In the genomic region with DNA sequence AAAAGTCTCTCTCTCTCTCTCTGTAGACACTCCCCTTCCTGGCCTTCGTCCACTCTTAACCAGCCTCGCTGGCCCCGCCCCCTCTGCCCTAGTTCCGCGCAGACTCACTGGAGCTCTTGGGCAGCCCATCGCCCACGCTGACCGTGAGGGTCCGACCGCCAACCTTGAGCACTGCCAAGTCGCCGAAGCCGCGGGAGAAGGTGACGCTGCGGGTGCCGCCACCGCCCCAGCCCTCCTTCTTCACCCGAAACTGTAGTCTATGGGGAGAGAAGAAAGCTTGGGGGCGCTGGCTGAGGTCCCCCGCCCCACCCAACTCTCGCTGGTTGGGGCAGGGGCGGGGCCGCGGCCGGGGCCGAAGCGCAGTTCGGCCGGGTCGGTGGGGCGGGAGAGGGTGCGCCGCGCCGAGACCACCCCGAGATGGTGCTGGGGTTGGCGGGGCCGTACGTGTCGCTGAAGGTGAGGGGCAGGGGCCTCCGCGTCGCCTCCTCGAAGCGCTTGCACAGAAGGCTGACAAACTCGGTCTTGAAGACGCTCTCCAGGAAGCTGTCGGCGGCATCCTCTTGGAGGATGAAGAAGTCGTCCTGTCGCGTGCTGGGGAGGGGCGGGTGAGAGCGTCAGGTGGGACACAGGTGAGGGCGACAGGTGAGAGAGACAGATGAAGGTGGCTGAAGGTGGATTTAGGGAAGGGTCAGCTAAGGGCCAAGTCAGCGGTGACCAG, we compare ENCODE assay signal across 7 cellular contexts. TPM values are rescaled to one million over a fixed set of nuclear protein-coding genes. Genes with fewer than 3 reads are reported as not detected.
DNase-seq lines count a peak whose midpoint lies in the region; ATAC-seq and TF ChIP-seq lines count a peak whose summit lies in the region.

No MANE protein-coding gene starts in this region.

- no peak overlapping the region for H2BK5ac ChIP-seq in mesenchymal stem cell (ENCODE audit: low read depth, low read length, poor library complexity, severe bottlenecking)

- H2BK12ac ChIP-seq in mesenchymal stem cell (ENCODE audit: low read length in 2 of 2), result peak overlapping the region in 1 of 2 experiments; percentile 45

- H3K27me3 ChIP-seq in Peyer's patch (no peaks in the 10 kb centered on the region), mesenchymal stem cell (ENCODE audit: control insufficient read depth in 1 of 2, insufficient read depth in 1 of 2, low read length in 2 of 2) (no peaks in the 10 kb centered on the region), tibial artery (no peaks in the 10 kb centered on the region)

- H2AFZ ChIP-seq in mesenchymal stem cell (ENCODE audit: low read depth, low read length), result peak overlapping the region; percentile 48

- peak overlapping the region; percentile 60 for H2BK15ac ChIP-seq in mesenchymal stem cell (ENCODE audit: low read depth, poor library complexity, severe bottlenecking)

- ATAC-seq in GM21825 (IDR thresholded peaks at IDR 0.05; ENCODE audit: unreplicated experiment), result no peak

- H3K79me1 ChIP-seq in mesenchymal stem cell (replicated peaks; ENCODE audit: low read length, poor library complexity, severe bottlenecking), result peaks cover 24% of the 10 kb centered on the region

- H3K9me3 ChIP-seq in Peyer's patch, result no peaks in the 10 kb centered on the region
- no peaks in the 10 kb centered on the region for H3K9me3 ChIP-seq in mesenchymal stem cell (ENCODE audit: control insufficient read depth, low read length)
- H3K9me3 ChIP-seq in tibial artery, result no peaks in the 10 kb centered on the region

- H2BK120ac ChIP-seq in mesenchymal stem cell (ENCODE audit: low read depth, low read length), result peak overlapping the region; percentile 86

- H3K36me3 ChIP-seq in Peyer's patch (peaks cover 0 to 24% (median 0%) of the 10 kb centered on the region in 3 donors), mesenchymal stem cell (ENCODE audit: control insufficient read depth in 1 of 2, insufficient read depth in 2 of 2, low read depth in 1 of 2, low read length in 2 of 2) (peaks cover 0 to 7% of the 10 kb centered on the region in 2 experiments), tibial artery (no peaks in the 10 kb centered on the region)

- H3K4me1 ChIP-seq in Peyer's patch (peaks cover 0 to 12% (median 0%) of the 10 kb centered on the region in 4 donors), mesenchymal stem cell (ENCODE audit: control insufficient read depth, insufficient read depth, low read depth, low read length) (peaks cover 9% of the 10 kb centered on the region), tibial artery (peaks cover 0 to 15% (median 6%) of the 10 kb centered on the region in 4 donors)

- H3K27ac ChIP-seq in Peyer's patch, result peak overlapping the region; percentile 55 to 93 (median 90)
- H3K27ac ChIP-seq in mesenchymal stem cell (ENCODE audit: low read length, poor library complexity, severe bottlenecking), result peak overlapping the region; percentile 81
- peak overlapping the region; percentile 83 to 86 for H3K27ac ChIP-seq in tibial artery

- peak overlapping the region in 1 of 2 experiments; percentile 45 for H3K4ac ChIP-seq in mesenchymal stem cell (ENCODE audit: low read depth in 1 of 2, low read length in 2 of 2)

- peak overlapping the region; percentile 91 for H3K9ac ChIP-seq in mesenchymal stem cell (ENCODE audit: low read length)

- peak overlapping the region; percentile 31 to 88 (median 64) for H3K4me3 ChIP-seq in Peyer's patch
- H3K4me3 ChIP-seq in epithelial cell of esophagus (ENCODE audit: low read length), result peak overlapping the region; percentile 69
- peak overlapping the region; percentile 72 to 97 for H3K4me3 ChIP-seq in mesenchymal stem cell (ENCODE audit: insufficient read depth in 1 of 2, low read depth in 1 of 2, low read length in 2 of 2)
- H3K4me3 ChIP-seq in tibial artery, result peak overlapping the region; percentile 71 to 95

- DNase-seq in HCEC 1CT (peak; percentile 63), Peyer's patch (peak; percentile 52 to 94 (median 92)), epithelial cell of esophagus (ENCODE audit: low read depth) (peak; percentile 69), mesenchymal stem cell (peak; percentile 95), tibial artery (peak; percentile 87 to 93), GM13977 (ENCODE audit: low spot score) (no peak)

- H2AK5ac ChIP-seq in mesenchymal stem cell (ENCODE audit: low read length, severe bottlenecking), result no peak overlapping the region

- peak overlapping the region; percentile 64 for H3K4me2 ChIP-seq in mesenchymal stem cell (ENCODE audit: low read length, poor library complexity, severe bottlenecking)

- peak overlapping the region; percentile 10 to 88 for H3K18ac ChIP-seq in mesenchymal stem cell (ENCODE audit: low read depth in 1 of 2, low read length in 2 of 2)

- TF ChIP-seq POLR2A in Peyer's patch (IDR thresholded peaks at IDR 0.05), result peak in 1 of 2 donors; percentile 10

- 3% methylated on average over 48 of the region's 57 CpGs for WGBS in mesenchymal stem cell

- no peak overlapping the region for H3K23ac ChIP-seq in mesenchymal stem cell (ENCODE audit: low read length in 2 of 2)

- H4K8ac ChIP-seq in mesenchymal stem cell (ENCODE audit: low read length), result peak overlapping the region; percentile 62

- in situ Hi-C loops in GM13977 (cut with MboI; ENCODE audit: low pct_unique_long_range_greater_than_20kb, low sequenced_read_pairs, unreplicated experiment), result no loop called here

- peak overlapping the region; percentile 70 for H4K91ac ChIP-seq in mesenchymal stem cell (ENCODE audit: low read length)

- intact Hi-C loops in tibial artery (cut with DNase I; ENCODE audit: low total_unique reads), result no loop called here

- TF ChIP-seq CTCF in Peyer's patch (IDR thresholded peaks at IDR 0.05) (no peak), epithelial cell of esophagus (IDR thresholded peaks at IDR 0.05; ENCODE audit: insufficient read depth, low read depth, low read length, missing control alignments) (no peak), tibial artery (IDR thresholded peaks at IDR 0.05) (no peak), GM13977 (IDR thresholded peaks at IDR 0.05; ENCODE audit: extremely low read depth, insufficient read depth, missing control alignments) (no peak)

- H3K14ac ChIP-seq in mesenchymal stem cell (ENCODE audit: low read length in 2 of 2), result peak overlapping the region in 1 of 2 experiments; percentile 63

RNA-seq across cellular contexts. Expression of a gene that starts 12.5 kb away (rescaled TPM):
- 10 to 100 TPM; 12.4 to 45.2 (median 24.1) TPM for total RNA-seq in Peyer's patch
- polyA plus RNA-seq in mesenchymal stem cell (2013, experiment 1 of 2), result 21.2 TPM
- polyA plus RNA-seq in mesenchymal stem cell (2013, experiment 2 of 2), result 19.1 TPM

RNA-seq across cellular contexts. Expression of a gene that starts 24.1 kb away (rescaled TPM):
- 1 to 10 TPM in 3 of 4 donors, not detected in 1; 1.6 to 8.3 (median 2.7) TPM for total RNA-seq in Peyer's patch
- 0.03 TPM for polyA plus RNA-seq in mesenchymal stem cell (2013, experiment 1 of 2)
- not detected for polyA plus RNA-seq in mesenchymal stem cell (2013, experiment 2 of 2)

RNA-seq across cellular contexts. Expression of a gene that starts 50.7 kb away (rescaled TPM):
- 100 to 1,000 TPM in 1 of 4 donors, 10 to 100 TPM in 3; 10.8 to 168 (median 22.1) TPM for total RNA-seq in Peyer's patch
- 0.41 TPM for polyA plus RNA-seq in mesenchymal stem cell (2013, experiment 1 of 2)
- polyA plus RNA-seq in mesenchymal stem cell (2013, experiment 2 of 2), result 0.27 TPM
